Comparison of ENCODE assay signal across 13 cellular contexts in the genomic region with DNA sequence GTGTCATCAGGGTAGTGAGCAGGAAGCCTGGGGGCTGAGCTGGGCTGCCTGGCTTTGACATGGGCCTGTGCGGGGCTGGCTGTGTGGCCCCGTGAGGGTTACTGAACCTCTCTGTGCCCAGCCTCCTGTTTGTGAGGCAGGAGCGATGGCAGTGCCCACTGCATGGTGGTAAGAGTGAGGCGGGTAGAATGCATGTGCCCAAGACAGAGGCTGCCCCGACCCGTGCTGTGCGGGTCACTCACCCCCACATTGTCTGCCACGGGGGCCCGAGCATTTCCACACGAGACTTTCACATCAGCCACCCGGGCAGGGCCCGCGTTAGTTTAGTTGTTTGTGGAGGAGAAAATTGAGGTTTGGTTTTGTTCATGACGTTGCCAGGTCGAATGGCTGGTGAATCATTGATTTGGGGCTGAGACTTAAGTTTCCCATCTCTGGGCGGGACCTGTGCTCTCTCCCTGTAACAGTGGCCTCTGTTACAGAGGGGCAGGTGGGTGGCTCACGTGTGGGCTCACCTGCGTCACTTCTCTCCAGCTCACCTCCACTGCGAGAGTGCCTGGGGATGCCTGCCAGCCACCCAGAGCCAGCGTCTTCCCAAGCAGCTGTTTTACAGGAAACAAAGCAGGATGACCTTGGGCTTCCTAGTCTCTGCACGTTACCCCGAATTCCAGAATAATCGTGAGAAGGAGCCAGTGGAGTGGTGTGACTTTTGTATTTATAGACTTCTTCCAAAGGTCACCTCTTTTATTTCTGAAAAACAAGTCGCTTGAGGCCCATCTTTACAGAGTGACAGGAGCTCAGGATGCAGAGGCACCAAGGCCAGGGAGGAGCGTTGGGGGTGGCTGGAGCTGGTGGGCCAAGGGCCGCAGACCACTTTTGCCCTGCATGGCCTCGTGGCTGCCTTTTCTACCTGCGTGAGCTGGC.
A peak's percentile ranks its signal among the peaks of the same experiment; 100 is the strongest.
DNase-seq lines count a peak whose midpoint lies in the region; ATAC-seq and TF ChIP-seq lines count a peak whose summit lies in the region.
"Had no signal": no experiment of that assay in that cellular context is flagged by ENCODE, and none has a peak within 500 bp of the region (broad histone marks: within the 10 kb centered on the region; RNA-seq: fewer than 3 reads in every experiment).

No MANE protein-coding gene starts in this region.

- H3K9me3 ChIP-seq in Caco-2, result no peaks in the 10 kb centered on the region
- H3K9me3 ChIP-seq in HCT116 (ENCODE audit: control insufficient read depth in 1 of 2, insufficient read depth in 1 of 2, low read depth in 1 of 2, low read length in 2 of 2), result no peaks in the 10 kb centered on the region
- no peaks in the 10 kb centered on the region for H3K9me3 ChIP-seq in gastroesophageal sphincter
- H3K9me3 ChIP-seq: sigmoid colon had no signal

- intact Hi-C loops in Caco-2 (cut with micrococcal nuclease; ENCODE audit: unreplicated experiment), result no loop called here
- intact Hi-C loops in HCT116 (cut with micrococcal nuclease), result no loop called here

- no peak overlapping the region for H4K8ac ChIP-seq in mesendoderm (ENCODE audit: low read depth, low read length)

- peaks cover 35% of the 10 kb centered on the region for H3K79me1 ChIP-seq in mesendoderm (ENCODE audit: low read length)

- H3K36me3 ChIP-seq in Caco-2 (ENCODE audit: control insufficient read depth, insufficient read depth, low read length) (peaks cover 1% of the 10 kb centered on the region; the same call in 1 of the 2 replicates), HCT116 (ENCODE audit: control insufficient read depth in 1 of 2, insufficient read depth in 2 of 2, low read length in 2 of 2) (no peaks in the 10 kb centered on the region), mesendoderm (ENCODE audit: control insufficient read depth, insufficient read depth, low read length) (no peaks in the 10 kb centered on the region), gastroesophageal sphincter (no peaks in the 10 kb centered on the region)
- H3K36me3 ChIP-seq: sigmoid colon had no signal

- H3K23ac ChIP-seq in mesendoderm (ENCODE audit: low read length), result peak overlapping the region; percentile 85

- H3K18ac ChIP-seq in mesendoderm (ENCODE audit: low read length), result no peak overlapping the region

- no peak overlapping the region for H3K4ac ChIP-seq in mesendoderm (ENCODE audit: low read depth, low read length)

- H3K4me2 ChIP-seq in HCT116 (ENCODE audit: low read length) (no peak overlapping the region), mesendoderm (ENCODE audit: low read length) (no peak overlapping the region)

- DNase-seq in Caco-2 (no peak), HCT116 (ENCODE audit: low read depth, low spot score) (no peak), mesendoderm (no peak)
- DNase-seq in activated naive CD8-positive, alpha-beta T cell treated with anti-CD3 and anti-CD28 coated beads for 36 hours, result no peak
- DNase-seq in activated effector memory CD4-positive, alpha-beta T cell treated with anti-CD3 and anti-CD28 coated beads, Interleukin-2, amount 50 U/mL, for 16 hours, result no peak
- DNase-seq in effector CD8-positive, alpha-beta T cell (lab: John Stamatoyannopoulos, UW), result no peak
- DNase-seq: amniotic stem cell; effector memory CD4-positive, alpha-beta T cell; hypothalamus; PC-3; sigmoid colon had no signal

- RAD21 ChIA-PET in HCT116 (lab: Charles Lee; ENCODE audit: low non-redundant PET in 1 of 2, low total read pairs in 2 of 2, uncharacterized antibody in 2 of 2, unreplicated experiment in 2 of 2), result no interaction called here

- no peaks in the 10 kb centered on the region for H3K9me2 ChIP-seq in HCT116 (ENCODE audit: insufficient read depth)

- no peak overlapping the region for H2AFZ ChIP-seq in HCT116 (ENCODE audit: low read depth, low read length, poor library complexity, severe bottlenecking)

- H3K4me1 Mint-ChIP-seq in Caco-2 (ENCODE audit: low read depth, unreplicated experiment), result peaks cover 6% of the 10 kb centered on the region
- H3K4me1 Mint-ChIP-seq in activated naive CD8-positive, alpha-beta T cell treated with anti-CD3 and anti-CD28 coated beads for 36 hours, result peaks cover 39% of the 10 kb centered on the region

- H3K27me3 Mint-ChIP-seq in Caco-2 (ENCODE audit: insufficient read depth, unreplicated experiment), result no peaks in the 10 kb centered on the region
- H3K27me3 Mint-ChIP-seq in activated naive CD8-positive, alpha-beta T cell treated with anti-CD3 and anti-CD28 coated beads for 36 hours, result no peaks in the 10 kb centered on the region

- no peak overlapping the region for H2BK15ac ChIP-seq in mesendoderm (replicated peaks; ENCODE audit: low read depth)

- peaks cover 23% of the 10 kb centered on the region for H3K36me3 Mint-ChIP-seq in Caco-2 (ENCODE audit: insufficient read depth, unreplicated experiment)
- peaks cover 10% of the 10 kb centered on the region for H3K36me3 Mint-ChIP-seq in activated naive CD8-positive, alpha-beta T cell treated with anti-CD3 and anti-CD28 coated beads for 36 hours

- H2AK5ac ChIP-seq in mesendoderm (ENCODE audit: low read length), result no peak overlapping the region

- no peak for TF ChIP-seq RAD21 in HCT116 (IDR thresholded peaks at IDR 0.05; ENCODE audit: low read depth)

- TF ChIP-seq CTCF in Caco-2 (IDR thresholded peaks at IDR 0.05; ENCODE audit: insufficient read depth in 1 of 2, low read depth in 1 of 2, low read length in 1 of 2, severe bottlenecking in 1 of 2, unreplicated experiment in 1 of 2) (no peak), HCT116 (IDR thresholded peaks at IDR 0.05 in 2 of 3, conservative IDR thresholded peaks at IDR 0.05 in 1 of 3; ENCODE audit: borderline replicate concordance in 1 of 3, insufficient read depth in 1 of 3, low read depth in 2 of 3, low read length in 2 of 3) (no peak), gastroesophageal sphincter (IDR thresholded peaks at IDR 0.05) (no peak)

- H3K79me2 ChIP-seq in HCT116 (ENCODE audit: insufficient read depth, low read length), result peaks cover 91% of the 10 kb centered on the region
- peaks cover 18% of the 10 kb centered on the region for H3K79me2 ChIP-seq in mesendoderm (ENCODE audit: control insufficient read depth, insufficient read depth, low read length)

- peaks cover 11% of the 10 kb centered on the region; the same call in 1 of the 2 replicates for H3K4me1 ChIP-seq in Caco-2
- peaks cover 0 to 11% of the 10 kb centered on the region in 2 experiments; a peak in 2 of 4 replicates for H3K4me1 ChIP-seq in HCT116 (ENCODE audit: control insufficient read depth in 1 of 2, insufficient read depth in 2 of 2, low read length in 2 of 2)
- peaks cover 5% of the 10 kb centered on the region for H3K4me1 ChIP-seq in mesendoderm (ENCODE audit: control insufficient read depth, low read depth, low read length)
- H3K4me1 ChIP-seq in gastroesophageal sphincter, result peaks cover 0 to 24% (median 0%) of the 10 kb centered on the region in 3 donors

- no peak overlapping the region for H4K5ac ChIP-seq in mesendoderm (ENCODE audit: low read length)

- ATAC-seq in HCT116, result no peak
- no peak for ATAC-seq in gastroesophageal sphincter
- ATAC-seq in HG03432 (IDR thresholded peaks at IDR 0.05; ENCODE audit: unreplicated experiment), result no peak
- ATAC-seq: PC-3 had no signal

- no peak overlapping the region for H3K56ac ChIP-seq in mesendoderm (ENCODE audit: low read length)

- H3K27ac Mint-ChIP-seq in Caco-2 (ENCODE audit: unreplicated experiment), result peak overlapping the region; percentile 60
- peak overlapping the region; percentile 76 for H3K27ac Mint-ChIP-seq in activated naive CD8-positive, alpha-beta T cell treated with anti-CD3 and anti-CD28 coated beads for 36 hours

- no peaks in the 10 kb centered on the region for H3K27me3 ChIP-seq in Caco-2 (replicated peaks; ENCODE audit: control insufficient read depth, insufficient read depth, low read length)
- H3K27me3 ChIP-seq in HCT116 (ENCODE audit: insufficient read depth, low read length), result no peaks in the 10 kb centered on the region
- H3K27me3 ChIP-seq in mesendoderm (ENCODE audit: insufficient read depth, low read length, poor library complexity), result no peaks in the 10 kb centered on the region
- H3K27me3 ChIP-seq in gastroesophageal sphincter, result no peaks in the 10 kb centered on the region
- H3K27me3 ChIP-seq: sigmoid colon had no signal

- no peaks in the 10 kb centered on the region for H4K20me1 ChIP-seq in HCT116 (ENCODE audit: insufficient read depth)

- H2BK120ac ChIP-seq in mesendoderm (ENCODE audit: low read depth, low read length), result no peak overlapping the region

- BruUV-seq in Caco-2 (replicated peaks; lab: Mats Ljungman, UMichigan), result no TSS peak
- no TSS peak for BruUV-seq in HCT116 (replicated peaks; lab: Mats Ljungman, UMichigan)

- no peak overlapping the region for H3K4me3 Mint-ChIP-seq in Caco-2 (ENCODE audit: unreplicated experiment)
- no peak overlapping the region for H3K4me3 Mint-ChIP-seq in activated naive CD8-positive, alpha-beta T cell treated with anti-CD3 and anti-CD28 coated beads for 36 hours

- peaks cover 9% of the 10 kb centered on the region for H3K9me3 Mint-ChIP-seq in Caco-2 (ENCODE audit: unreplicated experiment)
- H3K9me3 Mint-ChIP-seq in activated naive CD8-positive, alpha-beta T cell treated with anti-CD3 and anti-CD28 coated beads for 36 hours, result peaks cover 4% of the 10 kb centered on the region

- TF ChIP-seq POLR2A in HCT116 (IDR thresholded peaks at IDR 0.05; ENCODE audit: borderline replicate concordance, extremely low read depth, insufficient read depth, insufficient read length) (no peak), gastroesophageal sphincter (IDR thresholded peaks at IDR 0.05) (no peak)

- H3K9ac ChIP-seq in HCT116 (ENCODE audit: low read length) (no peak overlapping the region), mesendoderm (ENCODE audit: low read length) (no peak overlapping the region)

- no peak overlapping the region for H2BK5ac ChIP-seq in mesendoderm (ENCODE audit: low read length)

- POLR2A ChIA-PET in Caco-2 (lab: Charles Lee), result no interaction called here
- POLR2A ChIA-PET in HCT116 (lab: Charles Lee), result no interaction called here

- no peak overlapping the region for H3K4me3 ChIP-seq in Caco-2 (ENCODE audit: low read depth, low read length)
- H3K4me3 ChIP-seq in HCT116 (replicated peaks in 1 of 2; ENCODE audit: low read depth in 1 of 2, low read length in 2 of 2), result no peak overlapping the region
- H3K4me3 ChIP-seq in mesendoderm (ENCODE audit: low read length), result no peak overlapping the region
- H3K4me3 ChIP-seq in gastroesophageal sphincter, result no peak overlapping the region
- H3K4me3 ChIP-seq: sigmoid colon had no signal

- WGBS in mesendoderm (ENCODE audit: extremely low coverage, insufficient coverage, low lambda C conversion rate), result no CpG with 5 or more reads among the region's 28 CpGs
- WGBS in gastroesophageal sphincter (ENCODE audit: low coverage in 1 of 2), 2 donors, result 82 to 88% methylated on average over 18 to 19 of the region's 28 CpGs

- CTCF ChIA-PET in Caco-2 (lab: Charles Lee) (interaction anchor here (0.6 kb wide), 1 partner anchor 1156 kb away, joined by 3 read pairs; no protein-coding TSS in a partner anchor), HCT116 (lab: Charles Lee) (no interaction called here)

- H3K27ac ChIP-seq in HCT116 (ENCODE audit: low read depth, low read length) (peak overlapping the region; percentile 6; the same call in 1 of the 2 replicates), mesendoderm (ENCODE audit: low read depth, low read length) (no peak overlapping the region), gastroesophageal sphincter (no peak overlapping the region)
- H3K27ac ChIP-seq: sigmoid colon had no signal

- TF ChIP-seq EP300 in gastroesophageal sphincter (IDR thresholded peaks at IDR 0.05), result no peak

TF ChIP-seq in HCT116, 20 proteins besides CTCF, POLR2A, EP300 and RAD21:
- TF ChIP-seq CEBPB (IDR thresholded peaks at IDR 0.05; ENCODE audit: low read depth), result no peak
